Comparison of ENCODE assay signal across 19 cellular contexts in genomic region chr10:28479927-28480326, GRCh38. TPM values are rescaled to one million over a fixed set of nuclear protein-coding genes. Genes with fewer than 3 reads are reported as not detected.
DNase-seq lines count a peak whose midpoint lies in the region; TF ChIP-seq lines count a peak whose summit lies in the region.
"Had no signal": no experiment of that assay in that cellular context is flagged by ENCODE, and none has a peak within 500 bp of the region (broad histone marks: within the 10 kb centered on the region; RNA-seq: fewer than 3 reads in every experiment).

No MANE protein-coding gene starts in this region.

- H3K27ac Mint-ChIP-seq in nephron progenitor cell (peak overlapping the region; percentile 85), immature natural killer cell (no peak overlapping the region)
- H3K27ac Mint-ChIP-seq: B cell; CD4-positive, CD25-positive, alpha-beta regulatory T cell; T-cell had no signal

- H3K27ac ChIP-seq in HEK293 (ENCODE audit: extremely low read depth, low read depth, low read length) (no peak overlapping the region), dorsolateral prefrontal cortex (peak overlapping the region in 31 of 59 donors; percentile 6 to 95 (median 51))
- H3K27ac ChIP-seq: RWPE1 had no signal

- POLR2A ChIA-PET in HEK293 (lab: Yijun Ruan, JAX), result no interaction called here

- H3K36me3 ChIP-seq in HEK293 (ENCODE audit: control insufficient read depth in 2 of 2, insufficient read depth in 1 of 2, low read length in 2 of 2), result no peaks in the 10 kb centered on the region
- H3K36me3 ChIP-seq: MG63 had no signal

- H3K27me3 Mint-ChIP-seq in nephron progenitor cell (ENCODE audit: low read depth, poor library complexity) (peaks cover 13% of the 10 kb centered on the region), immature natural killer cell (ENCODE audit: low read depth in 3 of 3) (peaks cover 4 to 7% (median 5%) of the 10 kb centered on the region in 3 donors)

- H3K9me3 ChIP-seq in HEK293 (ENCODE audit: control insufficient read depth, insufficient read depth, low read depth, low read length), result no peaks in the 10 kb centered on the region
- H3K9me3 ChIP-seq: MG63 had no signal

- DNase-seq in dorsolateral prefrontal cortex (no peak), nephron progenitor cell (no peak), immature natural killer cell (no peak), HUDEP-2 (lab: John Stamatoyannopoulos, UW; ENCODE audit: unreplicated experiment in 76 of 76) (no peak), NCI-H1436 treated with DMSO at 0.1 percent for 48 hours (lab: John Stamatoyannopoulos, UW) (no peak), DMS114 treated with DMSO at 0.1 percent for 48 hours (lab: John Stamatoyannopoulos, UW; ENCODE audit: unreplicated experiment) (no peak)
- DNase-seq: CD4-positive, CD25-positive, alpha-beta regulatory T cell; H7; KG1; MG63; NCI-H1694; NCI-H2029 treated with DMSO at 0.1 percent for 48 hours; NCI-H2227 treated with DMSO at 0.1 percent for 48 hours; NCI-H526 treated with DMSO at 0.1 percent for 48 hours; SHP77; T-cell had no signal

- no peak for TF ChIP-seq CTCF in HEK293 (tag by site-specific recombination; IDR thresholded peaks at IDR 0.05)
- TF ChIP-seq CTCF in dorsolateral prefrontal cortex (IDR thresholded peaks at IDR 0.05 in 54 of 56, conservative IDR thresholded peaks at IDR 0.05 in 2 of 56; ENCODE audit: low read depth in 1 of 56, partially characterized antibody in 56 of 56), result no peak
- TF ChIP-seq CTCF in nephron progenitor cell (IDR thresholded peaks at IDR 0.05), result no peak

- no peaks in the 10 kb centered on the region for H3K36me3 Mint-ChIP-seq in nephron progenitor cell (ENCODE audit: low read depth)
- H3K36me3 Mint-ChIP-seq in immature natural killer cell, result no peaks in the 10 kb centered on the region
- H3K36me3 Mint-ChIP-seq: CD4-positive, CD25-positive, alpha-beta regulatory T cell; T-cell had no signal

- no peaks in the 10 kb centered on the region for H3K4me1 ChIP-seq in HEK293 (ENCODE audit: control insufficient read depth, insufficient read depth, low read length)

- CTCF ChIA-PET in HEK293 (lab: Yijun Ruan, JAX), result interaction anchor here (0.6 kb wide), 1 partner anchor 88 kb away, joined by 4 read pairs; no protein-coding TSS in a partner anchor

- H3K4me3 Mint-ChIP-seq in nephron progenitor cell, result no peak overlapping the region
- H3K4me3 Mint-ChIP-seq in immature natural killer cell, result no peak overlapping the region
- H3K4me3 Mint-ChIP-seq: B cell; CD4-positive, CD25-positive, alpha-beta regulatory T cell; T-cell had no signal

- H3K9me3 Mint-ChIP-seq in nephron progenitor cell (peaks cover 22% of the 10 kb centered on the region), immature natural killer cell (no peaks in the 10 kb centered on the region)
- H3K9me3 Mint-ChIP-seq: T-cell had no signal

- intact Hi-C loops in dorsolateral prefrontal cortex (cut with DNase I), result no loop called here

- H3K4me1 Mint-ChIP-seq in nephron progenitor cell (peaks cover 18% of the 10 kb centered on the region), immature natural killer cell (no peaks in the 10 kb centered on the region)
- H3K4me1 Mint-ChIP-seq: B cell; CD4-positive, CD25-positive, alpha-beta regulatory T cell; T-cell had no signal

- H3K27me3 ChIP-seq in dorsolateral prefrontal cortex, result no peaks in the 10 kb centered on the region
- H3K27me3 ChIP-seq: MG63 had no signal

- H3K4me3 ChIP-seq in HEK293 (ENCODE audit: low read depth, low read length), result no peak overlapping the region
- H3K4me3 ChIP-seq in dorsolateral prefrontal cortex, result no peak overlapping the region
- H3K4me3 ChIP-seq: MG63 had no signal

TF ChIP-seq in HEK293, 187 proteins besides CTCF, POLR2A, EP300 and RAD21 (continues in another document):
- TF ChIP-seq REST (tag by site-specific recombination; IDR thresholded peaks at IDR 0.05) (0 out of 2 replicates have a peak, but pooled peaks have one; percentile 18), GLI4 (tag by site-specific recombination; IDR thresholded peaks at IDR 0.05) (no peak), ZNF335 (tag by site-specific recombination; conservative IDR thresholded peaks at IDR 0.05) (no peak), ZNF776 (tag by site-specific recombination; IDR thresholded peaks at IDR 0.05; ENCODE audit: borderline replicate concordance) (no peak), ZNF426 (tag by site-specific recombination; IDR thresholded peaks at IDR 0.05) (peak; percentile 43), ZNF16 (tag by site-specific recombination; IDR thresholded peaks at IDR 0.05; ENCODE audit: low read depth) (no peak), YY1 (tag by site-specific recombination; IDR thresholded peaks at IDR 0.05) (no peak), ZNF19 (tag by site-specific recombination; IDR thresholded peaks at IDR 0.05; ENCODE audit: low read depth) (no peak), ZNF292 (tag by site-specific recombination; IDR thresholded peaks at IDR 0.05; ENCODE audit: borderline replicate concordance, low read depth) (no peak), ZNF571 (tag by site-specific recombination; IDR thresholded peaks at IDR 0.05) (no peak), ZNF23 (tag by site-specific recombination; IDR thresholded peaks at IDR 0.05; ENCODE audit: borderline replicate concordance) (no peak), ZNF221 (tag by site-specific recombination; IDR thresholded peaks at IDR 0.05; ENCODE audit: borderline replicate concordance) (no peak), ZNF654 (tag by site-specific recombination; IDR thresholded peaks at IDR 0.05; ENCODE audit: low read depth) (peak; percentile 13; the same call in 1 of the 2 replicates), ZNF138 (tag by site-specific recombination; IDR thresholded peaks at IDR 0.05; ENCODE audit: borderline replicate concordance) (no peak), HOXA7 (CRISPR knock-in tag; IDR thresholded peaks at IDR 0.05; ENCODE audit: borderline replicate concordance) (no peak), ZNF2 (tag by site-specific recombination; IDR thresholded peaks at IDR 0.05) (no peak), PRDM1 (tag by site-specific recombination; IDR thresholded peaks at IDR 0.05) (no peak), ZNF26 (tag by site-specific recombination; IDR thresholded peaks at IDR 0.05) (no peak)
- TF ChIP-seq, protein P1, sequence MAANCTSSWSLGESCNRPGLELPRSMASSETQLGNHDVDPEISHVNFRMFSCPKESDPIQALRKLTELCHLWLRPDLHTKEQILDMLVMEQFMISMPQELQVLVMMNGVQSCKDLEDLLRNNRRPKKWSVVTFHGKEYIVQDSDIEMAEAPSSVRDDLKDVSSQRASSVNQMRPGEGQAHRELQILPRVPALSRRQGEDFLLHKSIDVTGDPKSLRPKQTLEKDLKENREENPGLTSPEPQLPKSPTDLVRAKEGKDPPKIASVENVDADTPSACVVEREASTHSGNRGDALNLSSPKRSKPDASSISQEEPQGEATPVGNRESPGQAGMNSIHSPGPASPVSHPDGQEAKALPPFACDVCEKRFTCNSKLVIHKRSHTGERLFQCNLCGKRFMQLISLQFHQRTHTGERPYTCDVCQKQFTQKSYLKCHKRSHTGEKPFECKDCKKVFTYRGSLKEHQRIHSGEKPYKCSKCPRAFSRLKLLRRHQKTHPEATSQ (tag by site-specific recombination; IDR thresholded peaks at IDR 0.05), result no peak
- TF ChIP-seq, protein P2, sequence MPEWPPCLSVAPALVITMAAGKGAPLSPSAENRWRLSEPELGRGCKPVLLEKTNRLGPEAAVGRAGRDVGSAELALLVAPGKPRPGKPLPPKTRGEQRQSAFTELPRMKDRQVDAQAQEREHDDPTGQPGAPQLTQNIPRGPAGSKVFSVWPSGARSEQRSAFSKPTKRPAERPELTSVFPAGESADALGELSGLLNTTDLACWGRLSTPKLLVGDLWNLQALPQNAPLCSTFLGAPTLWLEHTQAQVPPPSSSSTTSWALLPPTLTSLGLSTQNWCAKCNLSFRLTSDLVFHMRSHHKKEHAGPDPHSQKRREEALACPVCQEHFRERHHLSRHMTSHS (tag by site-specific recombination; IDR thresholded peaks at IDR 0.05), result no peak

RNA-seq across cellular contexts. Expression of gene WAC, which starts 53.0 kb away (rescaled TPM):
- 100 to 1,000 TPM; 123 to 241 (median 182) TPM for total RNA-seq in dorsolateral prefrontal cortex
- polyA plus RNA-seq in immature natural killer cell, result 100 to 1,000 TPM in 1 of 3 donors, 10 to 100 TPM in 2; 55.8 to 105 (median 62.7) TPM
